In genomic region chr5:140043508-140043872, GRCh38 we compare ENCODE assay signal across 8 cellular contexts.
DNase-seq lines count a peak whose midpoint lies in the region; ATAC-seq and TF ChIP-seq lines count a peak whose summit lies in the region.

No MANE protein-coding gene starts in this region.

- no peaks in the 10 kb centered on the region for H3K9me3 Mint-ChIP-seq in nephron progenitor cell

- peak; percentile 35 for DNase-seq in NCI-H2171 treated with DMSO at 0.1 percent for 48 hours (lab: John Stamatoyannopoulos, UW)
- DNase-seq in NCI-H2171 (lab: John Stamatoyannopoulos, UW), result no peak
- DNase-seq in SW480 (ENCODE audit: low spot score), result peak; percentile 64
- DNase-seq in epithelial cell of esophagus (ENCODE audit: low read depth), result no peak
- no peak for DNase-seq in nephron progenitor cell
- no peak for DNase-seq in NCI-H187 treated with DMSO at 0.1 percent for 48 hours (lab: John Stamatoyannopoulos, UW)

- H3K36me3 Mint-ChIP-seq in nephron progenitor cell (ENCODE audit: low read depth), result no peaks in the 10 kb centered on the region

- H3K27me3 Mint-ChIP-seq in nephron progenitor cell (ENCODE audit: low read depth, poor library complexity), result peaks cover 99% of the 10 kb centered on the region

- no peak overlapping the region for H3K27ac Mint-ChIP-seq in nephron progenitor cell

- ATAC-seq in HG02885 (IDR thresholded peaks at IDR 0.05; ENCODE audit: poor library complexity, unreplicated experiment), result peak; percentile 17
- ATAC-seq in HG03280 (IDR thresholded peaks at IDR 0.05; ENCODE audit: unreplicated experiment), result no peak

- H3K4me3 Mint-ChIP-seq in nephron progenitor cell, result peak overlapping the region; percentile 72

- H3K4me1 Mint-ChIP-seq in nephron progenitor cell, result peaks cover 9% of the 10 kb centered on the region

- H3K4me3 ChIP-seq in epithelial cell of esophagus (ENCODE audit: low read length), result peak overlapping the region; percentile 21

- TF ChIP-seq CTCF in epithelial cell of esophagus (IDR thresholded peaks at IDR 0.05; ENCODE audit: insufficient read depth, low read depth, low read length, missing control alignments) (no peak), nephron progenitor cell (IDR thresholded peaks at IDR 0.05) (no peak)

Comparison
In these comparisons a context has a peak if more than half of its experiments do, and no peak if none do; other contexts are left out.
1. DNase-seq: peak in NCI-H2171 treated with DMSO at 0.1 percent for 48 hours (single experiment) and SW480 (single experiment); none in NCI-H2171 (single experiment), epithelial cell of esophagus (single experiment), nephron progenitor cell (single experiment) and NCI-H187 treated with DMSO at 0.1 percent for 48 hours (single experiment).